ENCODE assay signal across 25 cellular contexts in the genomic region with DNA sequence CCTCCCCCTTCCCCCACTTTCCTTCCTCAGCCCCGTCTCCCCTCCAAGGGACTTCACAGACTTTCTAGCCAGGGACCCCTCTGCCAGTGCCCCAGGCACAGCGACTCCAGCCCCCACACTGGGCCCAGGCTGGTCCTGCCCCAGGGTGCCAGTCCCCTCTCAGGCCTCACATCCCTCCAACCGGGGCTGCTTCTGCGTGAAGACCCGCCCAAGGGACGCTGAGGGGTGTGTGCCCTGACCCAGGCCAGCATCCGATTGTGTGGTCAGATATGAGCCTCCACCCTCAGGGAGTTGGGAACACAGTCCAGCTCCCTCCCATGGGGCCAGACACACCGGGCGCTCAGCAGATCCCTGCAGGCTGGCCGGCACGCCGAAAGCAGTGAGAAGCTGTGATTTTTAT.
"Had no signal": no experiment of that assay in that cellular context is flagged by ENCODE, and none has a peak within 500 bp of the region (broad histone marks: within the 10 kb centered on the region; RNA-seq: fewer than 3 reads in every experiment).

No MANE protein-coding gene starts in this region.

- H3K27ac Mint-ChIP-seq: activated CD8-positive, alpha-beta T cell treated with anti-CD3 and anti-CD28 coated beads for 36 hours; activated naive CD4-positive, alpha-beta T cell treated with anti-CD3 and anti-CD28 coated beads, Interleukin-2, amount 10 ng/mL, durations not matched to agents 7 days and 5 days; activated naive CD8-positive, alpha-beta T cell treated with anti-CD3 and anti-CD28 coated beads for 36 hours; activated T-cell treated with anti-CD3 and anti-CD28 coated beads, Interleukin-2, amount 50 U/mL, for 72 hours; activated T-helper 2 cell treated with anti-CD3 and anti-CD28 coated beads, Interferon-gamma antibody, Interleukin-2, Interleukin-4, amounts not matched to agents 10 μg/mL and 5 μg/mL and 100 μg/mL, durations not matched to agents 14 hours and 24 hours and 36 hours had no signal

- H3K4me3 Mint-ChIP-seq: activated CD8-positive, alpha-beta T cell treated with anti-CD3 and anti-CD28 coated beads for 36 hours; activated naive CD4-positive, alpha-beta T cell treated with anti-CD3 and anti-CD28 coated beads, Interleukin-2, amount 10 ng/mL, durations not matched to agents 7 days and 5 days; activated naive CD8-positive, alpha-beta T cell treated with anti-CD3 and anti-CD28 coated beads for 36 hours; activated T-cell treated with anti-CD3 and anti-CD28 coated beads, Interleukin-2, amount 50 U/mL, for 72 hours had no signal

- H3K9me3 Mint-ChIP-seq: activated naive CD4-positive, alpha-beta T cell treated with anti-CD3 and anti-CD28 coated beads, Interleukin-2, amount 10 ng/mL, durations not matched to agents 7 days and 5 days; activated T-helper 2 cell treated with anti-CD3 and anti-CD28 coated beads, Interferon-gamma antibody, Interleukin-2, Interleukin-4, amounts not matched to agents 10 μg/mL and 5 μg/mL and 100 μg/mL, durations not matched to agents 14 hours and 24 hours and 36 hours had no signal

- FAIRE-seq: K562 had no signal

- H3K4me3 ChIP-seq: K562 had no signal

- ATAC-seq: activated CD4-positive, CD25-positive, alpha-beta regulatory T cell treated with anti-CD3 and anti-CD28 coated beads, Interleukin-2, amount 50 U/mL, for 24 hours; activated CD8-positive, alpha-beta T cell treated with anti-CD3 and anti-CD28 coated beads for 36 hours; activated T-cell treated with anti-CD3 and anti-CD28 coated beads, Interleukin-2, amount 50 U/mL, for 72 hours; K562 had no signal

- H3K4me1 Mint-ChIP-seq: activated naive CD4-positive, alpha-beta T cell treated with anti-CD3 and anti-CD28 coated beads, Interleukin-2, amount 10 ng/mL, durations not matched to agents 7 days and 5 days; activated naive CD8-positive, alpha-beta T cell treated with anti-CD3 and anti-CD28 coated beads for 36 hours had no signal

- DNase-seq: activated CD4-positive, alpha-beta T cell treated with anti-CD3 and anti-CD28 coated beads for 4 hours; activated CD8-positive, alpha-beta memory T cell treated with anti-CD3 and anti-CD28 coated beads, Interleukin-2, amount 50 U/mL, for 4 hours; activated CD8-positive, alpha-beta T cell treated with anti-CD3 and anti-CD28 coated beads for 36 hours; activated gamma-delta T cell treated with Interleukin-2 at 50 U/mL for 16 hours; activated naive CD4-positive, alpha-beta T cell treated with anti-CD3 and anti-CD28 coated beads, Interleukin-2, amount 10 ng/mL, durations not matched to agents 7 days and 5 days; activated naive CD8-positive, alpha-beta T cell treated with anti-CD3 and anti-CD28 coated beads for 36 hours; activated T-cell treated with anti-CD3 and anti-CD28 coated beads, Interleukin-2, amount 50 U/mL, for 72 hours; caudate nucleus; Karpas-422; MM.1S; NCI-H1105; NCI-H1436; NCI-H1694 treated with DMSO at 0.1 percent for 48 hours; NCI-H2029 treated with DMSO at 0.1 percent for 48 hours; NCI-H345; NCI-H510A; NCI-H526 treated with DMSO at 0.1 percent for 48 hours; NCI-H82; RPMI8226; SHP77 treated with DMSO at 0.1 percent for 48 hours; T-helper 1 cell; WERI-Rb-1 had no signal

- H3K36me3 ChIP-seq: WERI-Rb-1 had no signal

- H3K36me3 Mint-ChIP-seq: activated naive CD4-positive, alpha-beta T cell treated with anti-CD3 and anti-CD28 coated beads, Interleukin-2, amount 10 ng/mL, durations not matched to agents 7 days and 5 days; activated naive CD8-positive, alpha-beta T cell treated with anti-CD3 and anti-CD28 coated beads for 36 hours had no signal

- H3K27ac ChIP-seq: WERI-Rb-1 had no signal
